In genomic region chr5:6759401-6759800, GRCh38 we compare ENCODE assay signal across 15 cellular contexts. TPM values are rescaled to one million over a fixed set of nuclear protein-coding genes. Genes with fewer than 3 reads are reported as not detected.
DNase-seq lines count a peak whose midpoint lies in the region; TF ChIP-seq lines count a peak whose summit lies in the region.
"Had no signal": no experiment of that assay in that cellular context is flagged by ENCODE, and none has a peak within 500 bp of the region (broad histone marks: within the 10 kb centered on the region; RNA-seq: fewer than 3 reads in every experiment).

No MANE protein-coding gene starts in this region.

- H2AFZ ChIP-seq in neural progenitor cell (replicated peaks): no peak overlapping the region

- H3K27me3 Mint-ChIP-seq in endodermal cell (ENCODE audit: insufficient read depth): no peaks in the 10 kb centered on the region
- peaks cover 3% of the 10 kb centered on the region for H3K27me3 Mint-ChIP-seq in neural progenitor cell (ENCODE audit: insufficient read depth, low read depth)
- H3K27me3 Mint-ChIP-seq: activated CD8-positive, alpha-beta T cell treated with anti-CD3 and anti-CD28 coated beads for 36 hours had no signal

- H3K36me3 ChIP-seq in GM06990 (ENCODE audit: control insufficient read depth, insufficient read depth, low read length): peaks cover 14% of the 10 kb centered on the region
- peaks cover 29% of the 10 kb centered on the region for H3K36me3 ChIP-seq in endodermal cell (ENCODE audit: control insufficient read depth, insufficient read depth, low read length)
- no peaks in the 10 kb centered on the region for H3K36me3 ChIP-seq in neural progenitor cell
- H3K36me3 ChIP-seq in esophagus muscularis mucosa: peaks cover 26 to 50% (median 45%) of the 10 kb centered on the region in 4 donors

- H3K4me2 ChIP-seq in neural progenitor cell: no peak overlapping the region
- H3K4me2 ChIP-seq: KMS-11 had no signal

- no peak overlapping the region for H3K27ac ChIP-seq in endodermal cell (ENCODE audit: low read depth, low read length)
- no peak overlapping the region for H3K27ac ChIP-seq in neural progenitor cell
- H3K27ac ChIP-seq in esophagus muscularis mucosa (replicated peaks in 1 of 4): no peak overlapping the region
- H3K27ac ChIP-seq: heart right ventricle, KMS-11, skin epidermis had no signal

- H4K20me1 ChIP-seq in neural progenitor cell (ENCODE audit: low read depth): no peaks in the 10 kb centered on the region

- H3K27ac Mint-ChIP-seq in endodermal cell (peak overlapping the region; percentile 40), neural progenitor cell (no peak overlapping the region)
- H3K27ac Mint-ChIP-seq: activated CD8-positive, alpha-beta T cell treated with anti-CD3 and anti-CD28 coated beads for 36 hours had no signal

- no peak overlapping the region for H3K4me3 Mint-ChIP-seq in endodermal cell
- H3K4me3 Mint-ChIP-seq in neural progenitor cell: no peak overlapping the region
- H3K4me3 Mint-ChIP-seq: activated CD8-positive, alpha-beta T cell treated with anti-CD3 and anti-CD28 coated beads for 36 hours had no signal

- H3K4me1 ChIP-seq in endodermal cell (ENCODE audit: control insufficient read depth, insufficient read depth, low read length) (no peaks in the 10 kb centered on the region), neural progenitor cell (no peaks in the 10 kb centered on the region), esophagus muscularis mucosa (no peaks in the 10 kb centered on the region)

- H3K36me3 Mint-ChIP-seq in endodermal cell (ENCODE audit: low read depth) (peaks cover 33% of the 10 kb centered on the region), neural progenitor cell (peaks cover 30% of the 10 kb centered on the region)

- H3K4me1 Mint-ChIP-seq in endodermal cell (no peaks in the 10 kb centered on the region), neural progenitor cell (no peaks in the 10 kb centered on the region)

- intact Hi-C loops in esophagus muscularis mucosa (cut with DNase I): no loop called here

- WGBS in endodermal cell (ENCODE audit: insufficient coverage in 1 of 2, insufficient read length in 1 of 2), 2 experiments: 88 to 90% methylated on average over 9 of the region's 9 CpGs
- WGBS in esophagus muscularis mucosa: 50% methylated on average over 2 of the region's 9 CpGs

- no peak for TF ChIP-seq POLR2A in esophagus muscularis mucosa (IDR thresholded peaks at IDR 0.05; ENCODE audit: low read depth)

- no peaks in the 10 kb centered on the region for H3K27me3 ChIP-seq in GM06990 (replicated peaks; ENCODE audit: control insufficient read depth, insufficient read depth, low read length)
- H3K27me3 ChIP-seq in endodermal cell (ENCODE audit: control insufficient read depth, insufficient read depth, low read length, poor library complexity, severe bottlenecking): no peaks in the 10 kb centered on the region
- no peaks in the 10 kb centered on the region for H3K27me3 ChIP-seq in neural progenitor cell
- H3K27me3 ChIP-seq in esophagus muscularis mucosa: no peaks in the 10 kb centered on the region
- H3K27me3 ChIP-seq: heart right ventricle had no signal

- H3K9me3 Mint-ChIP-seq in endodermal cell (no peaks in the 10 kb centered on the region), neural progenitor cell (no peaks in the 10 kb centered on the region)
- H3K9me3 Mint-ChIP-seq: activated CD8-positive, alpha-beta T cell treated with anti-CD3 and anti-CD28 coated beads for 36 hours; activated naive CD4-positive, alpha-beta T cell treated with anti-CD3 and anti-CD28 coated beads, Interleukin-2, amount 50 U/mL, for 72 hours had no signal

- DNase-seq in GM06990 (ENCODE audit: extremely low read depth, insufficient read length) (no peak), LoVo (ENCODE audit: low spot score) (peak; percentile 49), endodermal cell (peak; percentile 74), neural progenitor cell (ENCODE audit: low spot score) (no peak), esophagus muscularis mucosa (ENCODE audit: extremely low spot score) (no peak), GM03348 (ENCODE audit: low spot score) (no peak), Ammon's horn (ENCODE audit: low spot score) (no peak)
- DNase-seq in stimulated activated CD4-positive, alpha-beta T cell treated with anti-CD3 and anti-CD28 coated beads, Interleukin-15, amount 100 ng/mL, for 24 hours: no peak
- DNase-seq: activated CD8-positive, alpha-beta T cell treated with anti-CD3 and anti-CD28 coated beads for 36 hours; DMS79 treated with DMSO at 0.1 percent for 48 hours; heart right ventricle; NCI-H524 treated with DMSO at 0.1 percent for 48 hours had no signal

- TF ChIP-seq EP300 in esophagus muscularis mucosa (IDR thresholded peaks at IDR 0.05): no peak

- TF ChIP-seq CTCF in GM06990 (IDR thresholded peaks at IDR 0.05; ENCODE audit: insufficient read depth, low read length, poor library complexity, severe bottlenecking) (peak; percentile 2), endodermal cell (conservative IDR thresholded peaks at IDR 0.05) (peak; percentile 25), neural progenitor cell (IDR thresholded peaks at IDR 0.05) (peak; percentile 7), esophagus muscularis mucosa (IDR thresholded peaks at IDR 0.05) (no peak)

- H3K9me3 ChIP-seq in endodermal cell (ENCODE audit: control insufficient read depth, low read length) (no peaks in the 10 kb centered on the region), neural progenitor cell (ENCODE audit: low read depth) (no peaks in the 10 kb centered on the region), esophagus muscularis mucosa (no peaks in the 10 kb centered on the region)

- H3K79me2 ChIP-seq in neural progenitor cell (ENCODE audit: low read depth): no peaks in the 10 kb centered on the region

- H3F3A ChIP-seq in neural progenitor cell (ENCODE audit: low read depth): no peaks in the 10 kb centered on the region

- H3K4me3 ChIP-seq in GM06990 (replicated peaks; ENCODE audit: low read depth, low read length) (no peak overlapping the region), endodermal cell (ENCODE audit: low read length) (no peak overlapping the region), neural progenitor cell (no peak overlapping the region), esophagus muscularis mucosa (no peak overlapping the region)
- H3K4me3 ChIP-seq: heart right ventricle, skin epidermis had no signal

- H3K9ac ChIP-seq in endodermal cell (ENCODE audit: extremely low read depth, low read length, poor library complexity, severe bottlenecking): no peak overlapping the region
- H3K9ac ChIP-seq in neural progenitor cell: no peak overlapping the region
- H3K9ac ChIP-seq: KMS-11 had no signal

RNA-seq across cellular contexts. Expression of gene TENT4A, which starts 46.2 kb away (rescaled TPM):
- total RNA-seq in endodermal cell (10 to 100 TPM; 25.5 to 32.7 TPM), neural progenitor cell (ENCODE audit: low replicate concordance) (20.9 and 22.4 TPM in 2 replicates), esophagus muscularis mucosa (10 to 100 TPM; 17.0 to 21.9 (median 20.1) TPM)
- 28.5 TPM for polyA plus RNA-seq in endodermal cell (2013, experiment 1 of 2)
- polyA plus RNA-seq in endodermal cell (2013, experiment 2 of 2): 31.3 TPM

Comparison
In these comparisons a context has a peak if more than half of its experiments do, and no peak if none do; other contexts are left out.
1. DNase-seq: peak in LoVo (single experiment) and endodermal cell (single experiment); none in GM06990 (single experiment), neural progenitor cell (single experiment), esophagus muscularis mucosa (single experiment), GM03348 (single experiment), Ammon's horn (single experiment) and stimulated activated CD4-positive, alpha-beta T cell treated with anti-CD3 and anti-CD28 coated beads, Interleukin-15, amount 100 ng/mL, for 24 hours (single experiment).
2. CTCF ChIP-seq: peak in GM06990 (single experiment), endodermal cell (single experiment) and neural progenitor cell (single experiment); none in esophagus muscularis mucosa (0 of 3).